13 cellular contexts compared by ENCODE assay signal in genomic region chr12:76024942-76025600, GRCh38. TPM values are rescaled to one million over a fixed set of nuclear protein-coding genes. Genes with fewer than 3 reads are reported as not detected.
A peak's percentile ranks its signal among the peaks of the same experiment; 100 is the strongest.
DNase-seq lines count a peak whose midpoint lies in the region; ATAC-seq, FAIRE-seq and TF ChIP-seq lines count a peak whose summit lies in the region.
"Had no signal": no experiment of that assay in that cellular context is flagged by ENCODE, and none has a peak within 500 bp of the region (broad histone marks: within the 10 kb centered on the region; RNA-seq: fewer than 3 reads in every experiment).

No MANE protein-coding gene starts in this region.

- DNase-seq in natural killer cell treated with Interleukin-12 subunit alpha and Interleukin-12 subunit beta and Interleukin-15 and Interleukin-18, amount 100 ng/mL, for 72 hours (ENCODE audit: low spot score), result no peak
- DNase-seq in natural killer cell (no peak), RCC 7860 (ENCODE audit: low spot score) (peak; percentile 57), dedifferentiated amniotic fluid mesenchymal stem cell (ENCODE audit: extremely low spot score) (peak; percentile 48), type B pancreatic cell (ENCODE audit: extremely low spot score, unreplicated experiment) (no peak), NCI-H526 (lab: John Stamatoyannopoulos, UW) (no peak)
- DNase-seq: activated CD4-positive, CD25-positive, alpha-beta regulatory T cell; aorta; CD8-positive, alpha-beta T cell; NCI-H2029 treated with DMSO at 0.1 percent for 48 hours; psoas muscle had no signal

- H3K36me3 Mint-ChIP-seq in natural killer cell treated with Interleukin-12 subunit alpha and Interleukin-12 subunit beta and Interleukin-15 and Interleukin-18, amount 100 ng/mL, for 72 hours, result peaks cover 14% of the 10 kb centered on the region
- no peaks in the 10 kb centered on the region for H3K36me3 Mint-ChIP-seq in natural killer cell
- peaks cover 27% of the 10 kb centered on the region for H3K36me3 Mint-ChIP-seq in type B pancreatic cell
- H3K36me3 Mint-ChIP-seq: CD8-positive, alpha-beta T cell had no signal

- TF ChIP-seq CTCF in natural killer cell (IDR thresholded peaks at IDR 0.05) (no peak), type B pancreatic cell (conservative IDR thresholded peaks at IDR 0.05) (no peak)

- peak overlapping the region; percentile 65 to 87 for H3K27ac Mint-ChIP-seq in natural killer cell treated with Interleukin-12 subunit alpha and Interleukin-12 subunit beta and Interleukin-15 and Interleukin-18, amount 100 ng/mL, for 72 hours
- H3K27ac Mint-ChIP-seq in natural killer cell (peak overlapping the region in 1 of 2 donors; percentile 8), type B pancreatic cell (peak overlapping the region; percentile 75)
- H3K27ac Mint-ChIP-seq: CD8-positive, alpha-beta T cell had no signal

- ATAC-seq in natural killer cell treated with Interleukin-12 subunit alpha and Interleukin-12 subunit beta and Interleukin-15 and Interleukin-18, amount 100 ng/mL, for 72 hours, result no peak
- ATAC-seq in natural killer cell (no peak), HG03457 (IDR thresholded peaks at IDR 0.05; ENCODE audit: unreplicated experiment) (no peak), HG02884 (IDR thresholded peaks at IDR 0.05; ENCODE audit: unreplicated experiment) (no peak)
- ATAC-seq: CD8-positive, alpha-beta T cell; psoas muscle had no signal

- no peaks in the 10 kb centered on the region for H3K27me3 Mint-ChIP-seq in natural killer cell treated with Interleukin-12 subunit alpha and Interleukin-12 subunit beta and Interleukin-15 and Interleukin-18, amount 100 ng/mL, for 72 hours
- H3K27me3 Mint-ChIP-seq in natural killer cell (ENCODE audit: low read depth in 2 of 2) (no peaks in the 10 kb centered on the region), type B pancreatic cell (no peaks in the 10 kb centered on the region)

- H3K9me3 Mint-ChIP-seq in natural killer cell treated with Interleukin-12 subunit alpha and Interleukin-12 subunit beta and Interleukin-15 and Interleukin-18, amount 100 ng/mL, for 72 hours, result no peaks in the 10 kb centered on the region
- H3K9me3 Mint-ChIP-seq in natural killer cell, result no peaks in the 10 kb centered on the region
- peaks cover 4% of the 10 kb centered on the region for H3K9me3 Mint-ChIP-seq in type B pancreatic cell
- H3K9me3 Mint-ChIP-seq: CD8-positive, alpha-beta T cell had no signal

- FAIRE-seq in RCC 7860 (lab: Jason Lieb, UNC), result peak; percentile 57

- peaks cover 38 to 63% of the 10 kb centered on the region in 2 donors for H3K4me1 Mint-ChIP-seq in natural killer cell treated with Interleukin-12 subunit alpha and Interleukin-12 subunit beta and Interleukin-15 and Interleukin-18, amount 100 ng/mL, for 72 hours (ENCODE audit: low read depth in 2 of 2)
- H3K4me1 Mint-ChIP-seq in natural killer cell, result peaks cover 32 to 36% of the 10 kb centered on the region in 2 donors
- H3K4me1 Mint-ChIP-seq in type B pancreatic cell (ENCODE audit: unreplicated experiment), result peaks cover 38% of the 10 kb centered on the region

- no peak overlapping the region for H3K4me3 Mint-ChIP-seq in natural killer cell treated with Interleukin-12 subunit alpha and Interleukin-12 subunit beta and Interleukin-15 and Interleukin-18, amount 100 ng/mL, for 72 hours
- no peak overlapping the region for H3K4me3 Mint-ChIP-seq in natural killer cell
- H3K4me3 Mint-ChIP-seq in type B pancreatic cell, result peak overlapping the region; percentile 77
- H3K4me3 Mint-ChIP-seq: CD8-positive, alpha-beta T cell had no signal

- intact Hi-C loops in natural killer cell (cut with micrococcal nuclease), result no loop called here

RNA-seq across cellular contexts. Expression of gene PHLDA1, which starts 6.5 kb away (rescaled TPM):
- 100 to 1,000 TPM in 1 of 2 donors, 10 to 100 TPM in 1; 62.0 to 153 TPM for total RNA-seq in natural killer cell treated with Interleukin-12 subunit alpha and Interleukin-12 subunit beta and Interleukin-15 and Interleukin-18, amount 100 ng/mL, for 72 hours
- total RNA-seq in natural killer cell (10 to 100 TPM; 11.1 to 24.0 (median 19.1) TPM), type B pancreatic cell (ENCODE audit: low replicate concordance) (67.5 and 108 TPM in 2 replicates)

RNA-seq across cellular contexts. Expression of gene NAP1L1, which starts 59.4 kb away (rescaled TPM):
- 100 to 1,000 TPM; 371 to 420 TPM for total RNA-seq in natural killer cell treated with Interleukin-12 subunit alpha and Interleukin-12 subunit beta and Interleukin-15 and Interleukin-18, amount 100 ng/mL, for 72 hours
- total RNA-seq in natural killer cell (100 to 1,000 TPM; 264 to 431 (median 286) TPM), type B pancreatic cell (ENCODE audit: low replicate concordance) (563 and 883 TPM in 2 replicates)

Comparison
In these comparisons a context has a peak if more than half of its experiments do, and no peak if none do; other contexts are left out.
1. DNase-seq: peak in RCC 7860 (single experiment) and dedifferentiated amniotic fluid mesenchymal stem cell (single experiment); none in natural killer cell treated with Interleukin-12 subunit alpha and Interleukin-12 subunit beta and Interleukin-15 and Interleukin-18, amount 100 ng/mL, for 72 hours (single experiment), natural killer cell (single experiment), type B pancreatic cell (single experiment) and NCI-H526 (0 of 2).